28 cellular contexts compared by ENCODE assay signal in the genomic region with DNA sequence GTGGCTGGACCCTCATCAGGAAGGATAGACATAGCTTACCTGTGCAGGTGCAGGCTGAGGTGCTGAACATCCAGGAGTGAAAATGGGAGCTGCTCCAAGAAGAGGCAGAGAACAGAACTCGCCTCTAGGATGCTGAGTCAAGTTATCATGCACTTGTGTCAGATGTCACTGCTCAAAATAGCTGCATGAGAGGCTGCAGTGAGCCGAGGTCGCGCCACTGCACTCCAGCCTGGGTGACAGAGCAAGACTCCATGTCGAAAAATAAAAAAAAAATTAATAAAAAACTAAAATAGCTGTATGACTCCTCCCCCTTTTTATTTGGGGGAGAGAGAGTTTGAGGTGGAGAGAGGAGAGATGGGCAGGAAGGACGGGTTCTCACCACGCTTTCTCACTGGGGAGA.
"Had no signal": no experiment of that assay in that cellular context is flagged by ENCODE, and none has a peak within 500 bp of the region (broad histone marks: within the 10 kb centered on the region; RNA-seq: fewer than 3 reads in every experiment).

No MANE protein-coding gene starts in this region.

- H3K4me1 ChIP-seq: adrenal gland had no signal

- H3K4me3 ChIP-seq: adrenal gland had no signal

- H3K9me3 ChIP-seq: adrenal gland had no signal

- ATAC-seq: activated naive CD4-positive, alpha-beta T cell treated with anti-CD3 and anti-CD28 coated beads, Interleukin-2, amount 50 U/mL, for 72 hours; Panc1; SK-N-SH treated with all-trans-retinoic acid at 6 μM for 48 hours had no signal

- H3K27ac ChIP-seq: adrenal gland, KMS-11, VCaP had no signal

- DNase-seq: activated B cell treated with CpG ODN at 0.5 μM for 24 hours; activated CD4-positive, alpha-beta memory T cell treated with anti-CD3 and anti-CD28 coated beads for 36 hours; activated CD4-positive, alpha-beta T cell treated with anti-CD3 and anti-CD28 coated beads for 4 hours; activated CD4-positive, alpha-beta T cell treated with anti-CD3 and anti-CD28 coated beads, Interleukin-2, amount 50 U/mL, for 1 hour; activated CD4-positive, CD25-positive, alpha-beta regulatory T cell treated with anti-CD3 and anti-CD28 coated beads, Interleukin-2, amount 50 U/mL, for 72 hours; activated CD8-positive, alpha-beta memory T cell treated with anti-CD3 and anti-CD28 coated beads, Interleukin-2, amount 50 U/mL, for 48 hours; activated effector memory CD4-positive, alpha-beta T cell treated with Interleukin-2 at 50 U/mL for 16 hours; activated naive CD4-positive, alpha-beta T cell treated with Interleukin-2 at 50 U/mL for 16 hours; activated T-cell treated with anti-CD3 and anti-CD28 coated beads, Interleukin-2, amount 50 U/mL, for 48 hours; adrenal gland; anterior cingulate cortex; MM.1S; MV-4-11; NCI-H1092; NCI-H1436 treated with DMSO at 0.1 percent for 48 hours; NCI-H1694 treated with DMSO at 0.1 percent for 48 hours; NCI-H2029; NCI-H345; NCI-H524 treated with DMSO at 0.1 percent for 48 hours; SIG-M5; T-helper 1 cell; T-helper 2 cell; T-helper 9 cell had no signal

- H3K36me3 ChIP-seq: adrenal gland had no signal
